In the genomic region with DNA sequence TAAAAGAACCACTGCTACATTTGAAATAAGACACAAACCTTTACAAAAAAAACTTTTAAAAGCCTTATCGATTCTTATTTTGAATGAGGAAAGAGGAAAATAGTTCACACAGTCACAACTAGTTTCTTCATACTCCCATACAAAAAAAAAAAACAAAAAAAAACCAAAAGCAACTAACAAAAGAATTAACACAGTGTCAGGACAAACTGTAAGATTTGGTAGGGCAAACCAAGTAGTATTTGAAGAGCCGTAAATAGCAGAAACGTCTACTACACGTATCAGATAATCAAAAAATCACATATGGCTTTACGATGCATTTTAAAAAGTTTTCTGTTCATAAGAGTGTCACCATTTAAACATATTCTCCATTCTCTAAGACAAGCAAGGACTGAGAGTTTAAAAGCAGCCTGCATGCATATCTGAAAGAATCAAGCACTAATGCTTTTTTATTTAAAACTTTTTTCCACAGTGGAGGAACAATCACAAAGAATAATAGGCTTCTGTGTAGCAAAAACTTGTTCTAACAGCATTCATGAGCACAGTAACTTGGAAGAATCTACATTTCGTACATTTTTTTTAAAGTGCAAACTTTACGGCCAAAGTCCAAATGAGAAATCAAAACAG, we compare ENCODE assay signal across 8 cellular contexts. TPM values are rescaled to one million over a fixed set of nuclear protein-coding genes. Genes with fewer than 3 reads are reported as not detected.
A peak's percentile ranks its signal among the peaks of the same experiment; 100 is the strongest.
DNase-seq lines count a peak whose midpoint lies in the region; ATAC-seq lines count a peak whose summit lies in the region.

No MANE protein-coding gene starts in this region.

- H3K27me3 Mint-ChIP-seq in immature natural killer cell (ENCODE audit: low read depth in 3 of 3) = peaks cover 5 to 17% (median 8%) of the 10 kb centered on the region in 3 donors

- peaks cover 26 to 33% of the 10 kb centered on the region in 2 donors for H3K36me3 Mint-ChIP-seq in activated naive CD4-positive, alpha-beta T cell treated with anti-CD3 and anti-CD28 coated beads, Interleukin-2, amount 50 U/mL, for 72 hours
- H3K36me3 Mint-ChIP-seq in immature natural killer cell = peaks cover 0 to 6% (median 0%) of the 10 kb centered on the region in 3 donors
- H3K36me3 Mint-ChIP-seq in stimulated activated effector memory CD8-positive, alpha-beta T cell treated with anti-CD3 and anti-CD28 coated beads, Interleukin-12 subunit alpha, Interleukin-12 subunit beta, amount 100 ng/mL, for 72 hours = peaks cover 53% of the 10 kb centered on the region

- no peak for ATAC-seq in activated naive CD4-positive, alpha-beta T cell treated with anti-CD3 and anti-CD28 coated beads, Interleukin-2, amount 50 U/mL, for 72 hours
- ATAC-seq in stimulated activated effector memory CD8-positive, alpha-beta T cell treated with anti-CD3 and anti-CD28 coated beads, Interleukin-12 subunit alpha, Interleukin-12 subunit beta, amount 100 ng/mL, for 72 hours = no peak
- no peak for ATAC-seq in GM18858 (IDR thresholded peaks at IDR 0.05; ENCODE audit: unreplicated experiment)
- ATAC-seq in GM21515 (IDR thresholded peaks at IDR 0.05; ENCODE audit: unreplicated experiment) = no peak

- peak overlapping the region; percentile 96 to 97 for H3K27ac Mint-ChIP-seq in activated naive CD4-positive, alpha-beta T cell treated with anti-CD3 and anti-CD28 coated beads, Interleukin-2, amount 50 U/mL, for 72 hours
- peak overlapping the region; percentile 95 to 100 (median 96) for H3K27ac Mint-ChIP-seq in immature natural killer cell
- peak overlapping the region; percentile 97 for H3K27ac Mint-ChIP-seq in stimulated activated effector memory CD8-positive, alpha-beta T cell treated with anti-CD3 and anti-CD28 coated beads, Interleukin-12 subunit alpha, Interleukin-12 subunit beta, amount 100 ng/mL, for 72 hours

- DNase-seq in HT-29 (ENCODE audit: low spot score) = peak; percentile 67
- no peak for DNase-seq in activated naive CD4-positive, alpha-beta T cell treated with anti-CD3 and anti-CD28 coated beads, Interleukin-2, amount 50 U/mL, for 72 hours (ENCODE audit: low spot score in 2 of 2)
- DNase-seq in immature natural killer cell = peak in 1 of 3 donors; percentile 7
- DNase-seq in stimulated activated effector memory CD8-positive, alpha-beta T cell treated with anti-CD3 and anti-CD28 coated beads, Interleukin-12 subunit alpha, Interleukin-12 subunit beta, amount 100 ng/mL, for 72 hours (ENCODE audit: low spot score in 2 of 2) = no peak
- DNase-seq in DMS153 treated with DMSO at 0.1 percent for 48 hours (lab: John Stamatoyannopoulos, UW; ENCODE audit: unreplicated experiment) = no peak
- DNase-seq in amniotic stem cell (lab: John Stamatoyannopoulos, UW) = no peak

- H3K4me1 Mint-ChIP-seq in immature natural killer cell = peaks cover 56 to 72% of the 10 kb centered on the region in 2 donors
- H3K4me1 Mint-ChIP-seq in stimulated activated effector memory CD8-positive, alpha-beta T cell treated with anti-CD3 and anti-CD28 coated beads, Interleukin-12 subunit alpha, Interleukin-12 subunit beta, amount 100 ng/mL, for 72 hours = peaks cover 23% of the 10 kb centered on the region

- H3K9me3 Mint-ChIP-seq in activated naive CD4-positive, alpha-beta T cell treated with anti-CD3 and anti-CD28 coated beads, Interleukin-2, amount 50 U/mL, for 72 hours = peaks cover 4 to 7% of the 10 kb centered on the region in 2 donors
- H3K9me3 Mint-ChIP-seq in immature natural killer cell = no peaks in the 10 kb centered on the region
- H3K9me3 Mint-ChIP-seq in stimulated activated effector memory CD8-positive, alpha-beta T cell treated with anti-CD3 and anti-CD28 coated beads, Interleukin-12 subunit alpha, Interleukin-12 subunit beta, amount 100 ng/mL, for 72 hours = no peaks in the 10 kb centered on the region

- peak overlapping the region; percentile 94 to 100 (median 98) for H3K4me3 Mint-ChIP-seq in immature natural killer cell
- H3K4me3 Mint-ChIP-seq in stimulated activated effector memory CD8-positive, alpha-beta T cell treated with anti-CD3 and anti-CD28 coated beads, Interleukin-12 subunit alpha, Interleukin-12 subunit beta, amount 100 ng/mL, for 72 hours = peak overlapping the region; percentile 99

RNA-seq across cellular contexts. Expression of gene PICALM, which starts 2.2 kb away (rescaled TPM):
- 90.4 and 93.6 TPM in 2 replicates for total RNA-seq in HT-29 (2014; rRNA removed; shearing (Covaris generic))
- 10 to 100 TPM; 65.4 to 82.1 TPM for total RNA-seq in activated naive CD4-positive, alpha-beta T cell treated with anti-CD3 and anti-CD28 coated beads, Interleukin-2, amount 50 U/mL, for 72 hours
- 10 to 100 TPM; 20.8 to 39.4 (median 22.4) TPM for polyA plus RNA-seq in immature natural killer cell
